In the genomic region with DNA sequence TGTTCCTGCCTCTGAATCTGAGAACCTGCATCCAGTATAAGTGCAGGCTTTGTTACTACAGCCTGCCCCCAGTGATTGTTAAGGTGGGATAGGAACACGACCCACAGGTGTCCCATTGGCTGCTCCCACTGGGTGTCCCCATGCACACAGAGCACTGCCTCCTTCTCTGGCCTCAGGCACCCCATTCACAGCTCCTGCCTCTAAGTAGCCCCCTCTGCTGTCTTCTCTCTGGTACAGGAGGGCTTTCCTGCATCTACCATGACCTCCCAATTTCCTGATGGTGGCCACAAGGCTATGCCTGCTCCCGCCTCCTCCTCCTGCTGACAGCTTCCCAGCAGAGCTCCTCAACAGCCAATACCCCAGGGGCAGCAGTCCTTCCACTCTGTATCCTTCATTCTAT, we compare ENCODE assay signal across 17 cellular contexts.
A peak's percentile ranks its signal among the peaks of the same experiment; 100 is the strongest.
DNase-seq lines count a peak whose midpoint lies in the region; ATAC-seq and TF ChIP-seq lines count a peak whose summit lies in the region.
"Had no signal": no experiment of that assay in that cellular context is flagged by ENCODE, and none has a peak within 500 bp of the region (broad histone marks: within the 10 kb centered on the region; RNA-seq: fewer than 3 reads in every experiment).

No MANE protein-coding gene starts in this region.

- peak; percentile 13 to 20 for ATAC-seq in natural killer cell treated with Interleukin-12 subunit alpha and Interleukin-12 subunit beta and Interleukin-15 and Interleukin-18, amount 100 ng/mL, for 72 hours
- no peak for ATAC-seq in natural killer cell
- peak; percentile 99 for ATAC-seq in WTC11
- ATAC-seq in activated CD8-positive, alpha-beta memory T cell treated with anti-CD3 and anti-CD28 coated beads, Interleukin-2, amount 10 ng/mL, durations not matched to agents 7 days and 5 days: no peak
- no peak for ATAC-seq in GM21786 (IDR thresholded peaks at IDR 0.05; ENCODE audit: unreplicated experiment)
- ATAC-seq: A549, Right ventricle myocardium inferior had no signal

- POLR2A ChIA-PET in WTC11 (lab: Charles Lee): no interaction called here

- CTCF ChIA-PET in WTC11 (lab: Charles Lee): interaction anchor here (0.5 to 1.7 kb wide), 10 partner anchors 14 to 496 kb away, joined by 3 to 13 read pairs (median 3); no protein-coding TSS in a partner anchor
- CTCF ChIA-PET in activated CD8-positive, alpha-beta memory T cell treated with anti-CD3 and anti-CD28 coated beads, Interleukin-2, amount 10 ng/mL, durations not matched to agents 7 days and 5 days (lab: Charles Lee): no interaction called here

- H3K27ac Mint-ChIP-seq in natural killer cell treated with Interleukin-12 subunit alpha and Interleukin-12 subunit beta and Interleukin-15 and Interleukin-18, amount 100 ng/mL, for 72 hours: no peak overlapping the region
- no peak overlapping the region for H3K27ac Mint-ChIP-seq in natural killer cell
- H3K27ac Mint-ChIP-seq in WTC11: no peak overlapping the region
- no peak overlapping the region for H3K27ac Mint-ChIP-seq in activated CD8-positive, alpha-beta memory T cell treated with anti-CD3 and anti-CD28 coated beads, Interleukin-2, amount 10 ng/mL, durations not matched to agents 7 days and 5 days
- H3K27ac Mint-ChIP-seq: CD8-positive, alpha-beta memory T cell had no signal

- intact Hi-C loops in natural killer cell (cut with micrococcal nuclease): no loop called here
- intact Hi-C loops in dorsolateral prefrontal cortex (cut with DNase I): no loop called here

- H3K27ac ChIP-seq in dorsolateral prefrontal cortex: no peak overlapping the region
- H3K27ac ChIP-seq: A549; BLaER1 treated with 17β-estradiol and CSF1 and Interleukin-3, amounts not matched to agents 10 nM and 100 nM; Peyer's patch had no signal

- no peak overlapping the region for H3K4me3 ChIP-seq in dorsolateral prefrontal cortex
- H3K4me3 ChIP-seq: A549; BLaER1 treated with 17β-estradiol and CSF1 and Interleukin-3, amounts not matched to agents 10 nM and 100 nM; Peyer's patch had no signal

- no peak overlapping the region for H3K4me3 Mint-ChIP-seq in natural killer cell treated with Interleukin-12 subunit alpha and Interleukin-12 subunit beta and Interleukin-15 and Interleukin-18, amount 100 ng/mL, for 72 hours
- H3K4me3 Mint-ChIP-seq in natural killer cell (no peak overlapping the region), WTC11 (no peak overlapping the region)
- H3K4me3 Mint-ChIP-seq in activated CD8-positive, alpha-beta memory T cell treated with anti-CD3 and anti-CD28 coated beads, Interleukin-2, amount 10 ng/mL, durations not matched to agents 7 days and 5 days: no peak overlapping the region
- H3K4me3 Mint-ChIP-seq: CD8-positive, alpha-beta memory T cell had no signal

- no peaks in the 10 kb centered on the region for H3K36me3 Mint-ChIP-seq in natural killer cell treated with Interleukin-12 subunit alpha and Interleukin-12 subunit beta and Interleukin-15 and Interleukin-18, amount 100 ng/mL, for 72 hours
- no peaks in the 10 kb centered on the region for H3K36me3 Mint-ChIP-seq in natural killer cell
- no peaks in the 10 kb centered on the region for H3K36me3 Mint-ChIP-seq in WTC11
- H3K36me3 Mint-ChIP-seq in activated CD8-positive, alpha-beta memory T cell treated with anti-CD3 and anti-CD28 coated beads, Interleukin-2, amount 10 ng/mL, durations not matched to agents 7 days and 5 days: no peaks in the 10 kb centered on the region
- H3K36me3 Mint-ChIP-seq: CD8-positive, alpha-beta memory T cell had no signal

- no peaks in the 10 kb centered on the region for H3K9me3 Mint-ChIP-seq in natural killer cell treated with Interleukin-12 subunit alpha and Interleukin-12 subunit beta and Interleukin-15 and Interleukin-18, amount 100 ng/mL, for 72 hours
- H3K9me3 Mint-ChIP-seq in natural killer cell (no peaks in the 10 kb centered on the region), WTC11 (no peaks in the 10 kb centered on the region)
- H3K9me3 Mint-ChIP-seq in activated CD8-positive, alpha-beta memory T cell treated with anti-CD3 and anti-CD28 coated beads, Interleukin-2, amount 10 ng/mL, durations not matched to agents 7 days and 5 days (ENCODE audit: low read depth): no peaks in the 10 kb centered on the region

- no peaks in the 10 kb centered on the region for H3K4me1 Mint-ChIP-seq in natural killer cell treated with Interleukin-12 subunit alpha and Interleukin-12 subunit beta and Interleukin-15 and Interleukin-18, amount 100 ng/mL, for 72 hours (ENCODE audit: low read depth in 2 of 2)
- H3K4me1 Mint-ChIP-seq in natural killer cell: no peaks in the 10 kb centered on the region
- H3K4me1 Mint-ChIP-seq in WTC11: peaks cover 23% of the 10 kb centered on the region
- H3K4me1 Mint-ChIP-seq in activated CD8-positive, alpha-beta memory T cell treated with anti-CD3 and anti-CD28 coated beads, Interleukin-2, amount 10 ng/mL, durations not matched to agents 7 days and 5 days: no peaks in the 10 kb centered on the region
- H3K4me1 Mint-ChIP-seq: CD8-positive, alpha-beta memory T cell had no signal

- TF ChIP-seq CTCF in natural killer cell (IDR thresholded peaks at IDR 0.05) (no peak), WTC11 (IDR thresholded peaks at IDR 0.05) (no peak), dorsolateral prefrontal cortex (IDR thresholded peaks at IDR 0.05 in 54 of 56, conservative IDR thresholded peaks at IDR 0.05 in 2 of 56; ENCODE audit: low read depth in 1 of 56, partially characterized antibody in 56 of 56) (no peak)

- DNase-seq in natural killer cell treated with Interleukin-12 subunit alpha and Interleukin-12 subunit beta and Interleukin-15 and Interleukin-18, amount 100 ng/mL, for 72 hours (ENCODE audit: low spot score): no peak
- DNase-seq in natural killer cell (no peak), WTC11 (ENCODE audit: low spot score) (peak; percentile 40), iPS-NIHi7 (ENCODE audit: extremely low spot score) (peak; percentile 47), dorsolateral prefrontal cortex (no peak)
- no peak for DNase-seq in activated CD8-positive, alpha-beta memory T cell treated with anti-CD3 and anti-CD28 coated beads, Interleukin-2, amount 10 ng/mL, durations not matched to agents 7 days and 5 days
- DNase-seq: CD8-positive, alpha-beta memory T cell; KG1; NCI-H1436 treated with DMSO at 0.1 percent for 48 hours; NCI-H2029 treated with DMSO at 0.1 percent for 48 hours; NCI-H510A treated with DMSO at 0.1 percent for 48 hours; Peyer's patch; SK-N-SH had no signal

- peaks cover 0 to 6% (median 0%) of the 10 kb centered on the region in 45 donors for H3K27me3 ChIP-seq in dorsolateral prefrontal cortex
- H3K27me3 ChIP-seq: BLaER1 treated with 17β-estradiol and CSF1 and Interleukin-3, amounts not matched to agents 10 nM and 100 nM; Peyer's patch had no signal

- peaks cover 19 to 44% of the 10 kb centered on the region in 2 donors for H3K27me3 Mint-ChIP-seq in natural killer cell treated with Interleukin-12 subunit alpha and Interleukin-12 subunit beta and Interleukin-15 and Interleukin-18, amount 100 ng/mL, for 72 hours
- H3K27me3 Mint-ChIP-seq in natural killer cell (ENCODE audit: low read depth in 2 of 2): peaks cover 8 to 24% of the 10 kb centered on the region in 2 donors
- H3K27me3 Mint-ChIP-seq in WTC11 (ENCODE audit: low read depth): no peaks in the 10 kb centered on the region
- peaks cover 10% of the 10 kb centered on the region for H3K27me3 Mint-ChIP-seq in activated CD8-positive, alpha-beta memory T cell treated with anti-CD3 and anti-CD28 coated beads, Interleukin-2, amount 10 ng/mL, durations not matched to agents 7 days and 5 days

TF ChIP-seq in WTC11, 78 proteins besides CTCF, POLR2A, EP300 and RAD21:
- TF ChIP-seq GABPB1 (CRISPR knock-in tag; IDR thresholded peaks at IDR 0.05): no peak
- no peak for TF ChIP-seq ZNF425 (CRISPR knock-in tag; conservative IDR thresholded peaks at IDR 0.05)
- TF ChIP-seq RELA (CRISPR knock-in tag; IDR thresholded peaks at IDR 0.05; ENCODE audit: borderline replicate concordance): no peak
- no peak for TF ChIP-seq TEAD4 (CRISPR knock-in tag; IDR thresholded peaks at IDR 0.05)
- no peak for TF ChIP-seq MYBL2 (CRISPR knock-in tag; IDR thresholded peaks at IDR 0.05)
- no peak for TF ChIP-seq ZMAT4 (CRISPR knock-in tag; IDR thresholded peaks at IDR 0.05)

Comparison
In these comparisons a context has a peak if more than half of its experiments do, and no peak if none do; other contexts are left out.
1. ATAC-seq: peak in natural killer cell treated with Interleukin-12 subunit alpha and Interleukin-12 subunit beta and Interleukin-15 and Interleukin-18, amount 100 ng/mL, for 72 hours (2 of 2) and WTC11 (single experiment); none in natural killer cell (0 of 3), activated CD8-positive, alpha-beta memory T cell treated with anti-CD3 and anti-CD28 coated beads, Interleukin-2, amount 10 ng/mL, durations not matched to agents 7 days and 5 days (single experiment) and GM21786 (single experiment).
2. DNase-seq: peak in WTC11 (single experiment) and iPS-NIHi7 (single experiment); none in natural killer cell treated with Interleukin-12 subunit alpha and Interleukin-12 subunit beta and Interleukin-15 and Interleukin-18, amount 100 ng/mL, for 72 hours (single experiment), natural killer cell (single experiment), dorsolateral prefrontal cortex (0 of 10) and activated CD8-positive, alpha-beta memory T cell treated with anti-CD3 and anti-CD28 coated beads, Interleukin-2, amount 10 ng/mL, durations not matched to agents 7 days and 5 days (single experiment).